ENCODE assay signal across 12 cellular contexts in the genomic region with DNA sequence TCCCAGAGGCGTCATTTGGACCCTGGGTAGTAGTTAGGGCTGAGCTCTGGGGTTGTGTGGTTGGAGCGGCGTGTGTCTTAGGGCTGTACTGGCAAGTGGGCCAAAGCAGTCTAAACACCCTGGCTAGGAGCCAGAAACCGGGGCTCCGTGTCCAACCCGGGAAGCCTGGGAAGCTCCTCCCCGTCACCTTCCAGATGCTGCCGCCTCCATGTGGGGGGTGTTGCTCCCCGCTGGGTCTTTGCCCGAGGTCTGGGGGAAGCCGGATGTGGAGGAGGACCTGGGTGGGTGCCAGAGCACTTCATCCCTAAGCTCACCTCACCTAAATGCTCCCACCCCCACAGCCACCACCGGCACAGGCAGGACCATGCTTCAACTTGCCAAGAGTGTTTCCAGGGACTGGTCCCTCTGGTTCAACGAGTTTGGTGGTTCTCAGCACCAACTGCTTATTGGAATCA. TPM values are rescaled to one million over a fixed set of nuclear protein-coding genes. Genes with fewer than 3 reads are reported as not detected.
DNase-seq lines count a peak whose midpoint lies in the region; TF ChIP-seq lines count a peak whose summit lies in the region.
"Had no signal": no experiment of that assay in that cellular context is flagged by ENCODE, and none has a peak within 500 bp of the region (broad histone marks: within the 10 kb centered on the region; RNA-seq: fewer than 3 reads in every experiment).

No MANE protein-coding gene starts in this region.

- no peak for TF ChIP-seq EP300 in ovary (IDR thresholded peaks at IDR 0.05)

- H3K27ac ChIP-seq in epithelial cell of prostate (peak overlapping the region; percentile 44), ovary (no peak overlapping the region)
- H3K27ac ChIP-seq: coronary artery, SJSA1 had no signal

- no peaks in the 10 kb centered on the region for H3K9me3 ChIP-seq in ovary
- H3K9me3 ChIP-seq: SJSA1 had no signal

- H3K4me1 ChIP-seq in ovary (ENCODE audit: insufficient read depth): peaks cover 30% of the 10 kb centered on the region

- H3K27ac Mint-ChIP-seq in immature natural killer cell: peak overlapping the region in 1 of 6 donors; percentile 67
- H3K27ac Mint-ChIP-seq: IgD-negative memory B cell had no signal

- H3K4me3 ChIP-seq in ovary: no peak overlapping the region
- H3K4me3 ChIP-seq: coronary artery, SJSA1 had no signal

- peak; percentile 97 for DNase-seq in DMS79 (lab: John Stamatoyannopoulos, UW)
- peak; percentile 79 for DNase-seq in NCI-H2171 treated with DMSO at 0.1 percent for 48 hours (lab: John Stamatoyannopoulos, UW)
- peak; percentile 91 for DNase-seq in epithelial cell of prostate (ENCODE audit: low read depth, low spot score)
- peak in 4 of 5 donors; percentile 36 to 72 (median 56) for DNase-seq in ovary
- DNase-seq in immature natural killer cell: no peak
- no peak for DNase-seq in OCI-M2 (lab: John Stamatoyannopoulos, UW; ENCODE audit: unreplicated experiment)
- DNase-seq in NCI-H226: no peak
- no peak for DNase-seq in ecto neural progenitor cell (ENCODE audit: low spot score)
- DNase-seq: activated CD8-positive, alpha-beta memory T cell treated with anti-CD3 and anti-CD28 coated beads, Interleukin-2, amount 50 U/mL, for 4 hours had no signal

- TF ChIP-seq CTCF in ovary (IDR thresholded peaks at IDR 0.05): no peak

- WGBS in ovary, 3 donors: 15 to 24% (median 20%) methylated on average over 13 of the region's 13 CpGs

- no peak overlapping the region for H3K4me3 Mint-ChIP-seq in immature natural killer cell

- H3K27me3 Mint-ChIP-seq in immature natural killer cell (ENCODE audit: low read depth in 3 of 3): no peaks in the 10 kb centered on the region
- H3K27me3 Mint-ChIP-seq: IgD-negative memory B cell had no signal

- intact Hi-C loops in ovary (cut with DNase I): no loop called here

- no peak for TF ChIP-seq POLR2A in ovary (IDR thresholded peaks at IDR 0.05)

- H3K36me3 Mint-ChIP-seq in immature natural killer cell: peaks cover 0 to 8% (median 4%) of the 10 kb centered on the region in 3 donors

- H3K4me1 Mint-ChIP-seq in immature natural killer cell: peaks cover 33 to 64% of the 10 kb centered on the region in 2 donors

- H3K36me3 ChIP-seq in ovary: no peaks in the 10 kb centered on the region
- H3K36me3 ChIP-seq: SJSA1 had no signal

- H3K9me3 Mint-ChIP-seq in immature natural killer cell: no peaks in the 10 kb centered on the region
- H3K9me3 Mint-ChIP-seq: IgD-negative memory B cell had no signal

- no peaks in the 10 kb centered on the region for H3K27me3 ChIP-seq in ovary
- H3K27me3 ChIP-seq: SJSA1 had no signal

RNA-seq across cellular contexts. Expression of gene TET3, which starts 25.4 kb away (rescaled TPM):
- 10 to 100 TPM in 2 of 7 donors, 1 to 10 TPM in 5; 5.1 to 13.5 (median 7.9) TPM for total RNA-seq in ovary
- 1 to 10 TPM; 2.6 to 3.3 TPM for polyA plus RNA-seq in ovary
- 1 to 10 TPM in 1 of 3 donors, under 1 TPM in 1, not detected in 1; 0.16 to 1.2 TPM for polyA plus RNA-seq in immature natural killer cell

Comparison
In these comparisons a context has a peak if more than half of its experiments do, and no peak if none do; other contexts are left out.
1. DNase-seq: peak in DMS79 (single experiment), NCI-H2171 treated with DMSO at 0.1 percent for 48 hours (single experiment), epithelial cell of prostate (single experiment) and ovary (4 of 5); none in immature natural killer cell (0 of 3), OCI-M2 (single experiment), NCI-H226 (single experiment) and ecto neural progenitor cell (single experiment).